10 cellular contexts compared by ENCODE assay signal in genomic region chr12:52836042-52836466, GRCh38. TPM values are rescaled to one million over a fixed set of nuclear protein-coding genes. Genes with fewer than 3 reads are reported as not detected.
DNase-seq lines count a peak whose midpoint lies in the region; ATAC-seq and TF ChIP-seq lines count a peak whose summit lies in the region.
"Had no signal": no experiment of that assay in that cellular context is flagged by ENCODE, and none has a peak within 500 bp of the region (broad histone marks: within the 10 kb centered on the region; RNA-seq: fewer than 3 reads in every experiment).

No MANE protein-coding gene starts in this region.

- DNase-seq in GM03348 (ENCODE audit: low spot score), result peak; percentile 61
- peak; percentile 5 for DNase-seq in activated CD4-positive, alpha-beta T cell treated with anti-CD3 and anti-CD28 coated beads, Interleukin-2, amount 50 U/mL, for 1 hour
- DNase-seq in dermis blood vessel endothelial cell, result peak; percentile 55
- peak; percentile 54 for DNase-seq in stimulated activated CD4-positive, alpha-beta T cell treated with anti-CD3 and anti-CD28 coated beads, Interleukin-2, amount 100 ng/mL, for 4 hours (ENCODE audit: low read depth)
- no peak for DNase-seq in SK-N-DZ (ENCODE audit: low spot score)
- DNase-seq in HEK293T (ENCODE audit: extremely low spot score), result no peak
- DNase-seq: SHP77, stomach had no signal

- POLR2A ChIA-PET in HEK293T (lab: Yijun Ruan, JAX), result no interaction called here

- CTCF ChIA-PET in HEK293T (lab: Yijun Ruan, JAX), result no interaction called here

- no peak for ATAC-seq in HG03378 (IDR thresholded peaks at IDR 0.05; ENCODE audit: unreplicated experiment)
- ATAC-seq in GM19023 (IDR thresholded peaks at IDR 0.05; ENCODE audit: unreplicated experiment), result no peak

TF ChIP-seq in HEK293T, 16 proteins besides CTCF, POLR2A, EP300 and RAD21:
- TF ChIP-seq ELF4 (IDR thresholded peaks at IDR 0.05) (no peak), L3MBTL2 (conservative IDR thresholded peaks at IDR 0.05) (no peak), ARNT (IDR thresholded peaks at IDR 0.05) (no peak), FOXA1 (IDR thresholded peaks at IDR 0.05) (no peak), SP1 (IDR thresholded peaks at IDR 0.05) (no peak), ZNF384 (IDR thresholded peaks at IDR 0.05) (no peak), PKNOX1 (IDR thresholded peaks at IDR 0.05) (no peak), CTBP1 (IDR thresholded peaks at IDR 0.05; ENCODE audit: borderline replicate concordance) (no peak)

RNA-seq across cellular contexts. Expression of gene KRT79, which starts 1.9 kb away (rescaled TPM):
- not detected in 2 replicates for total RNA-seq in dermis blood vessel endothelial cell
- not detected in 2 replicates for polyA plus RNA-seq in SK-N-DZ (2014; cell fraction: cytosol; rRNA removed)
- polyA plus RNA-seq in SK-N-DZ (2014; cell fraction: nucleus; rRNA removed), result not detected in 2 replicates
- total RNA-seq: stomach had no signal

RNA-seq across cellular contexts. Expression of gene KRT78, which starts 12.7 kb away (rescaled TPM):
- not detected in 2 replicates for total RNA-seq in dermis blood vessel endothelial cell
- not detected in 2 replicates for polyA plus RNA-seq in SK-N-DZ (2014; cell fraction: cytosol; rRNA removed)
- polyA plus RNA-seq in SK-N-DZ (2014; cell fraction: nucleus; rRNA removed), result not detected in 2 replicates

RNA-seq across cellular contexts. Expression of gene KRT4, which starts 22.1 kb away (rescaled TPM):
- not detected in 2 replicates for total RNA-seq in dermis blood vessel endothelial cell
- not detected in 2 replicates for polyA plus RNA-seq in SK-N-DZ (2014; cell fraction: cytosol; rRNA removed)
- not detected in 2 replicates for polyA plus RNA-seq in SK-N-DZ (2014; cell fraction: nucleus; rRNA removed)

RNA-seq across cellular contexts. Expression of gene KRT3, which starts 40.1 kb away (rescaled TPM):
- total RNA-seq in dermis blood vessel endothelial cell, result not detected in 2 replicates
- not detected in 2 replicates for polyA plus RNA-seq in SK-N-DZ (2014; cell fraction: cytosol; rRNA removed)
- not detected in 2 replicates for polyA plus RNA-seq in SK-N-DZ (2014; cell fraction: nucleus; rRNA removed)
- total RNA-seq: stomach had no signal

RNA-seq across cellular contexts. Expression of gene KRT76, which starts 58.9 kb away (rescaled TPM):
- total RNA-seq in dermis blood vessel endothelial cell, result not detected in 2 replicates
- not detected in 2 replicates for polyA plus RNA-seq in SK-N-DZ (2014; cell fraction: cytosol; rRNA removed)
- polyA plus RNA-seq in SK-N-DZ (2014; cell fraction: nucleus; rRNA removed), result not detected in 2 replicates
- total RNA-seq: stomach had no signal
- polyA plus RNA-seq: stomach had no signal

Comparison
In these comparisons a context has a peak if more than half of its experiments do, and no peak if none do; other contexts are left out.
1. DNase-seq: peak in GM03348 (single experiment), activated CD4-positive, alpha-beta T cell treated with anti-CD3 and anti-CD28 coated beads, Interleukin-2, amount 50 U/mL, for 1 hour (single experiment), dermis blood vessel endothelial cell (single experiment) and stimulated activated CD4-positive, alpha-beta T cell treated with anti-CD3 and anti-CD28 coated beads, Interleukin-2, amount 100 ng/mL, for 4 hours (single experiment); none in SK-N-DZ (single experiment) and HEK293T (single experiment).